In the genomic region with DNA sequence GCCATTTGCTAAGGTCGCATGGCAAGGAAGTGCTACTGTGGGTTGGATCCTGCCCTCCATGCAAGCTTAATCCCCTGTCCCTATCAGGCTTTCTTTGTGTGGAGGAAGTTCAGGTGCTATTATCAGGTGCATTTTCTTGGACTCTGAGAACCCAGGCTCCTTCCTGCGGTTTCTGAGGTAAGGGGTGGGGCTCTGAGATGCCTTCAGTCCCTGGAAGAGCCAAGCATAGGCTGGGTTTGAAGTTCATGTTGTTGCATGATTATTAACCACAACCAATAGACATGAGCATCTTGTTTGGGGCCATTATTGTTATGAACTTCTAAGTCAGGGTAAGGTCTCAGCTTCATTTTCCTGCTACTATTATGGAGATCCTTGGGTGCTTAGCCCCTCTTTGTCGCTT, we compare ENCODE assay signal across 18 cellular contexts.
"Had no signal": no experiment of that assay in that cellular context is flagged by ENCODE, and none has a peak within 500 bp of the region (broad histone marks: within the 10 kb centered on the region; RNA-seq: fewer than 3 reads in every experiment).

No MANE protein-coding gene starts in this region.

- FAIRE-seq: colon had no signal

- ATAC-seq: activated CD8-positive, alpha-beta T cell treated with anti-CD3 and anti-CD28 coated beads for 36 hours; foreskin keratinocyte; stimulated activated naive CD8-positive, alpha-beta T cell treated with anti-CD3 and anti-CD28 coated beads, Interleukin-15, Interleukin-2, amounts not matched to agents 100 U/mL and 50 U/mL, for 24 hours had no signal

- H3K4me3 Mint-ChIP-seq: activated CD4-positive, alpha-beta T cell treated with anti-CD3 and anti-CD28 coated beads, Interleukin-2, amount 10 ng/mL, durations not matched to agents 24 days and 14 days; activated CD8-positive, alpha-beta T cell treated with anti-CD3 and anti-CD28 coated beads for 36 hours; activated naive CD4-positive, alpha-beta T cell treated with anti-CD3 and anti-CD28 coated beads, Interleukin-2, amount 10 ng/mL, durations not matched to agents 7 days and 5 days; activated naive CD8-positive, alpha-beta T cell treated with anti-CD3 and anti-CD28 coated beads, Interleukin-2, amount 50 U/mL, for 24 hours; activated T-cell treated with anti-CD3 and anti-CD28 coated beads, Interleukin-2, amount 50 U/mL, for 24 hours; endodermal cell; nephron; type B pancreatic cell had no signal

- H3K27me3 ChIP-seq: foreskin keratinocyte, hepatocyte had no signal

- H3K4me3 ChIP-seq: hepatocyte had no signal

- H3K9me3 Mint-ChIP-seq: activated CD4-positive, alpha-beta T cell treated with anti-CD3 and anti-CD28 coated beads, Interleukin-2, amount 10 ng/mL, durations not matched to agents 24 days and 14 days; activated CD8-positive, alpha-beta T cell treated with anti-CD3 and anti-CD28 coated beads for 36 hours; activated naive CD4-positive, alpha-beta T cell treated with anti-CD3 and anti-CD28 coated beads, Interleukin-2, amount 10 ng/mL, durations not matched to agents 7 days and 5 days; activated T-cell treated with anti-CD3 and anti-CD28 coated beads, Interleukin-2, amount 50 U/mL, for 24 hours; endodermal cell; nephron; type B pancreatic cell had no signal

- H2AFZ ChIP-seq: hepatocyte had no signal

- DNase-seq: activated CD4-positive, alpha-beta T cell treated with anti-CD3 and anti-CD28 coated beads, Interleukin-2, amount 10 ng/mL, durations not matched to agents 24 days and 14 days; activated CD8-positive, alpha-beta T cell treated with anti-CD3 and anti-CD28 coated beads for 36 hours; activated naive CD4-positive, alpha-beta T cell treated with anti-CD3 and anti-CD28 coated beads, Interleukin-2, amount 10 ng/mL, durations not matched to agents 7 days and 5 days; activated naive CD8-positive, alpha-beta T cell treated with anti-CD3 and anti-CD28 coated beads, Interleukin-2, amount 50 U/mL, for 24 hours; activated T-cell treated with anti-CD3 and anti-CD28 coated beads, Interleukin-2, amount 50 U/mL, for 24 hours; endodermal cell; foreskin keratinocyte; retina; stimulated activated CD4-positive, alpha-beta T cell treated with anti-CD3 and anti-CD28 coated beads, Interleukin-2, amount 100 ng/mL, for 24 hours; stimulated activated naive CD8-positive, alpha-beta T cell treated with anti-CD3 and anti-CD28 coated beads, Interleukin-15, Interleukin-2, amounts not matched to agents 100 U/mL and 50 U/mL, for 24 hours; substantia nigra; T-helper 1 cell; T-helper 9 cell had no signal

- H3K4me1 Mint-ChIP-seq: activated CD4-positive, alpha-beta T cell treated with anti-CD3 and anti-CD28 coated beads, Interleukin-2, amount 10 ng/mL, durations not matched to agents 24 days and 14 days; activated naive CD4-positive, alpha-beta T cell treated with anti-CD3 and anti-CD28 coated beads, Interleukin-2, amount 10 ng/mL, durations not matched to agents 7 days and 5 days; activated naive CD8-positive, alpha-beta T cell treated with anti-CD3 and anti-CD28 coated beads, Interleukin-2, amount 50 U/mL, for 24 hours; endodermal cell; nephron had no signal

- H3K27ac ChIP-seq: epithelial cell of prostate, foreskin keratinocyte, hepatocyte had no signal

- H3K36me3 Mint-ChIP-seq: activated naive CD4-positive, alpha-beta T cell treated with anti-CD3 and anti-CD28 coated beads, Interleukin-2, amount 10 ng/mL, durations not matched to agents 7 days and 5 days; type B pancreatic cell had no signal

- H3K4me2 ChIP-seq: hepatocyte had no signal

- H3K79me2 ChIP-seq: hepatocyte had no signal

- H3K27ac Mint-ChIP-seq: activated CD4-positive, alpha-beta T cell treated with anti-CD3 and anti-CD28 coated beads, Interleukin-2, amount 10 ng/mL, durations not matched to agents 24 days and 14 days; activated CD8-positive, alpha-beta T cell treated with anti-CD3 and anti-CD28 coated beads for 36 hours; activated naive CD4-positive, alpha-beta T cell treated with anti-CD3 and anti-CD28 coated beads, Interleukin-2, amount 10 ng/mL, durations not matched to agents 7 days and 5 days; activated naive CD8-positive, alpha-beta T cell treated with anti-CD3 and anti-CD28 coated beads, Interleukin-2, amount 50 U/mL, for 24 hours; activated T-cell treated with anti-CD3 and anti-CD28 coated beads, Interleukin-2, amount 50 U/mL, for 24 hours; endodermal cell; type B pancreatic cell had no signal

- H3K27me3 Mint-ChIP-seq: activated CD4-positive, alpha-beta T cell treated with anti-CD3 and anti-CD28 coated beads, Interleukin-2, amount 10 ng/mL, durations not matched to agents 24 days and 14 days; activated naive CD4-positive, alpha-beta T cell treated with anti-CD3 and anti-CD28 coated beads, Interleukin-2, amount 10 ng/mL, durations not matched to agents 7 days and 5 days; activated naive CD8-positive, alpha-beta T cell treated with anti-CD3 and anti-CD28 coated beads, Interleukin-2, amount 50 U/mL, for 24 hours; activated T-cell treated with anti-CD3 and anti-CD28 coated beads, Interleukin-2, amount 50 U/mL, for 24 hours; type B pancreatic cell had no signal

- H3K4me1 ChIP-seq: foreskin keratinocyte had no signal
